In genomic region chr16:71384073-71384724, GRCh38 we compare ENCODE assay signal across 29 cellular contexts. TPM values are rescaled to one million over a fixed set of nuclear protein-coding genes. Genes with fewer than 3 reads are reported as not detected.
DNase-seq lines count a peak whose midpoint lies in the region; ATAC-seq, FAIRE-seq and TF ChIP-seq lines count a peak whose summit lies in the region.
"Had no signal": no experiment of that assay in that cellular context is flagged by ENCODE, and none has a peak within 500 bp of the region (broad histone marks: within the 10 kb centered on the region; RNA-seq: fewer than 3 reads in every experiment).

No MANE protein-coding gene starts in this region.

- 28% methylated on average over 10 of the region's 10 CpGs for WGBS in HepG2 (ENCODE audit: low lambda C conversion rate)
- 54% methylated on average over 9 of the region's 10 CpGs for WGBS in right lobe of liver (ENCODE audit: insufficient coverage, low coverage, low lambda C conversion rate, missing lambda C conversion rate)
- WGBS in mesendoderm (ENCODE audit: extremely low coverage, insufficient coverage, low lambda C conversion rate) = 100% methylated on average over 2 of the region's 10 CpGs

- no peak overlapping the region for H3K4me3 ChIP-seq in HepG2 (replicated peaks in 1 of 3; ENCODE audit: insufficient read depth in 1 of 3, low read depth in 2 of 3, low read length in 3 of 3)
- no peak overlapping the region for H3K4me3 ChIP-seq in right lobe of liver
- no peak overlapping the region for H3K4me3 ChIP-seq in RWPE2 (ENCODE audit: severe bottlenecking)
- no peak overlapping the region for H3K4me3 ChIP-seq in mesendoderm (ENCODE audit: low read length)
- H3K4me3 ChIP-seq: body of pancreas, GM23248, left lung, tibial nerve had no signal

- H3K36me3 Mint-ChIP-seq in MCF 10A (ENCODE audit: insufficient read depth, unreplicated experiment) = no peaks in the 10 kb centered on the region

- H4K8ac ChIP-seq in mesendoderm (ENCODE audit: low read depth, low read length) = no peak overlapping the region

- no peak overlapping the region for H3K4me2 ChIP-seq in HepG2 (ENCODE audit: low read depth, low read length)
- H3K4me2 ChIP-seq in mesendoderm (ENCODE audit: low read length) = no peak overlapping the region

- H3K36me3 ChIP-seq in HepG2 (replicated peaks in 1 of 2; ENCODE audit: control insufficient read depth in 1 of 2, insufficient read depth in 2 of 2, low read length in 2 of 2) (no peaks in the 10 kb centered on the region), right lobe of liver (no peaks in the 10 kb centered on the region), RWPE2 (ENCODE audit: low read depth) (no peaks in the 10 kb centered on the region), mesendoderm (ENCODE audit: control insufficient read depth, insufficient read depth, low read length) (no peaks in the 10 kb centered on the region)
- H3K36me3 ChIP-seq: left lung, tibial nerve had no signal

- BruUV-seq in HepG2 (replicated peaks; lab: Mats Ljungman, UMichigan) = no TSS peak
- no TSS peak for BruUV-seq in MCF 10A (replicated peaks; lab: Mats Ljungman, UMichigan)

- no peaks in the 10 kb centered on the region for H3K9me3 ChIP-seq in HepG2 (ENCODE audit: low read length)
- H3K9me3 ChIP-seq in right lobe of liver = no peaks in the 10 kb centered on the region
- no peaks in the 10 kb centered on the region for H3K9me3 ChIP-seq in RWPE2 (ENCODE audit: severe bottlenecking)
- H3K9me3 ChIP-seq: body of pancreas, Caco-2, left lung, tibial nerve had no signal

- intact Hi-C loops in HepG2 (cut with micrococcal nuclease; ENCODE audit: unreplicated experiment) (no loop called here), right lobe of liver (cut with DNase I) (no loop called here), MCF 10A (cut with micrococcal nuclease) (no loop called here)

- H3K79me2 ChIP-seq in HepG2 (ENCODE audit: insufficient read depth, low read length) (no peaks in the 10 kb centered on the region), mesendoderm (ENCODE audit: control insufficient read depth, insufficient read depth, low read length) (no peaks in the 10 kb centered on the region)

- H2AK5ac ChIP-seq in mesendoderm (ENCODE audit: low read length) = peak overlapping the region; percentile 90

- no peak for TF ChIP-seq RAD21 in HepG2 (CRISPR knock-in tag; IDR thresholded peaks at IDR 0.05)

- H3K79me1 ChIP-seq in mesendoderm (ENCODE audit: low read length) = no peaks in the 10 kb centered on the region

- in situ Hi-C loops in HepG2 (cut with HindIII; ENCODE audit: extremely low pct_ligation_motif_present, low pct_unique_long_range_greater_than_20kb) = no loop called here

- no peak for TF ChIP-seq CTCF in HepG2 (CRISPR knock-in tag; IDR thresholded peaks at IDR 0.05)
- no peak for TF ChIP-seq CTCF in right lobe of liver (IDR thresholded peaks at IDR 0.05)
- no peak for TF ChIP-seq CTCF in RWPE2 (IDR thresholded peaks at IDR 0.05; ENCODE audit: poor library complexity, severe bottlenecking)
- no peak for TF ChIP-seq CTCF in MCF 10A (IDR thresholded peaks at IDR 0.05; ENCODE audit: unreplicated experiment)

- POLR2A ChIA-PET in HepG2 (lab: Yijun Ruan, JAX) = no interaction called here
- POLR2A ChIA-PET in MCF 10A (lab: Yijun Ruan, JAX) = no interaction called here

- H3K18ac ChIP-seq in mesendoderm (ENCODE audit: low read length) = no peak overlapping the region

- TF ChIP-seq EP300 in HepG2 (IDR thresholded peaks at IDR 0.05; ENCODE audit: low read depth in 2 of 2, low read length in 2 of 2) = no peak
- TF ChIP-seq EP300 in HepG2 (CRISPR knock-in tag; IDR thresholded peaks at IDR 0.05; ENCODE audit: borderline replicate concordance) = no peak

- H3K4me1 Mint-ChIP-seq in MCF 10A (ENCODE audit: insufficient read depth, unreplicated experiment) = no peaks in the 10 kb centered on the region

- ATAC-seq in HepG2 (peak; percentile 45), right lobe of liver (no peak), RWPE2 (ENCODE audit: low read depth) (peak; percentile 74), HG03378 (IDR thresholded peaks at IDR 0.05; ENCODE audit: unreplicated experiment) (no peak), GM18870 (IDR thresholded peaks at IDR 0.05; ENCODE audit: unreplicated experiment) (no peak)
- ATAC-seq: body of pancreas, left lung had no signal

- H3K9ac ChIP-seq in HepG2 (ENCODE audit: insufficient read depth, low read depth, low read length) (no peak overlapping the region), mesendoderm (ENCODE audit: low read length) (no peak overlapping the region)
- H3K9ac ChIP-seq: GM23248 had no signal

- H3K4me1 ChIP-seq in HepG2 (ENCODE audit: insufficient read depth, low read length) (no peaks in the 10 kb centered on the region), right lobe of liver (no peaks in the 10 kb centered on the region), RWPE2 (ENCODE audit: insufficient read depth, poor library complexity, severe bottlenecking) (no peaks in the 10 kb centered on the region), mesendoderm (ENCODE audit: control insufficient read depth, low read depth, low read length) (peaks cover 10% of the 10 kb centered on the region)
- H3K4me1 ChIP-seq: Caco-2, left lung, tibial nerve had no signal

- no peak overlapping the region for H3K27ac Mint-ChIP-seq in MCF 10A (ENCODE audit: low read depth, unreplicated experiment)
- H3K27ac Mint-ChIP-seq: activated CD4-positive, alpha-beta T cell treated with anti-CD3 and anti-CD28 coated beads for 36 hours had no signal

- peak; percentile 63 for FAIRE-seq in HepG2 (lab: Jason Lieb, UNC)
- FAIRE-seq: islet of Langerhans had no signal

- no peak overlapping the region for H4K5ac ChIP-seq in mesendoderm (ENCODE audit: low read length)

- no peaks in the 10 kb centered on the region for H3K9me3 Mint-ChIP-seq in MCF 10A (ENCODE audit: unreplicated experiment)
- H3K9me3 Mint-ChIP-seq: activated T-cell treated with anti-CD3 and anti-CD28 coated beads, Interleukin-2, amount 50 U/mL, for 4 hours had no signal

- H3K27me3 Mint-ChIP-seq in MCF 10A (ENCODE audit: insufficient read depth, unreplicated experiment) = peaks cover 8% of the 10 kb centered on the region

- peaks cover 0 to 39% of the 10 kb centered on the region in 2 experiments; a peak in 3 of 5 replicates for H3K27me3 ChIP-seq in HepG2 (ENCODE audit: control insufficient read depth in 1 of 2, insufficient read depth in 2 of 2, low read length in 2 of 2)
- no peaks in the 10 kb centered on the region for H3K27me3 ChIP-seq in right lobe of liver
- peaks cover 16% of the 10 kb centered on the region for H3K27me3 ChIP-seq in RWPE2 (ENCODE audit: insufficient read depth, poor library complexity, severe bottlenecking)
- H3K27me3 ChIP-seq in mesendoderm (ENCODE audit: insufficient read depth, low read length, poor library complexity) = no peaks in the 10 kb centered on the region
- H3K27me3 ChIP-seq: body of pancreas had no signal

- H3K56ac ChIP-seq in mesendoderm (ENCODE audit: low read length) = no peak overlapping the region

- TF ChIP-seq POLR2A in HepG2 (IDR thresholded peaks at IDR 0.05; ENCODE audit: insufficient read depth in 1 of 2, low read depth in 2 of 2, low read length in 2 of 2) (no peak), right lobe of liver (IDR thresholded peaks at IDR 0.05) (no peak)

- no peak overlapping the region for H3K23ac ChIP-seq in mesendoderm (ENCODE audit: low read length)

- DNase-seq in HepG2 (ENCODE audit: low spot score) (no peak), right lobe of liver (no peak), RWPE2 (ENCODE audit: low spot score) (no peak), mesendoderm (no peak), MCF 10A (ENCODE audit: unreplicated experiment) (no peak)
- DNase-seq in stimulated activated CD4-positive, alpha-beta T cell treated with anti-CD3 and anti-CD28 coated beads, Interleukin-2, amount 100 ng/mL, for 48 hours = no peak
- DNase-seq: activated T-cell treated with anti-CD3 and anti-CD28 coated beads, Interleukin-2, amount 50 U/mL, for 4 hours; body of pancreas; Caco-2; left lung; NCI-H1092; NCI-H2029 treated with DMSO at 0.1 percent for 48 hours; NCI-H345; NCI-H774; occipital lobe had no signal

- CTCF ChIA-PET in HepG2 (lab: Yijun Ruan, JAX; ENCODE audit: low intra/inter-chr PET ratio, low total read pairs) (no interaction called here), MCF 10A (lab: Yijun Ruan, JAX) (interaction anchor here (0.6 kb wide), 1 partner anchor 40 kb away, joined by 3 read pairs; no protein-coding TSS in a partner anchor)

- H2AFZ ChIP-seq in HepG2 (ENCODE audit: low read length) = no peak overlapping the region
- H2AFZ ChIP-seq: GM23248 had no signal

- H3K27ac ChIP-seq in HepG2 (ENCODE audit: extremely low read length, insufficient read depth, low read length) = no peak overlapping the region
- H3K27ac ChIP-seq in right lobe of liver = no peak overlapping the region
- H3K27ac ChIP-seq in RWPE2 (ENCODE audit: poor library complexity, severe bottlenecking) = no peak overlapping the region
- H3K27ac ChIP-seq in mesendoderm (ENCODE audit: low read depth, low read length) = no peak overlapping the region
- H3K27ac ChIP-seq: body of pancreas, GM23248, left lung, tibial nerve had no signal

- H3K4me3 Mint-ChIP-seq in MCF 10A (ENCODE audit: unreplicated experiment) = no peak overlapping the region
- H3K4me3 Mint-ChIP-seq: activated CD4-positive, alpha-beta T cell treated with anti-CD3 and anti-CD28 coated beads for 36 hours; activated T-cell treated with anti-CD3 and anti-CD28 coated beads, Interleukin-2, amount 50 U/mL, for 4 hours had no signal

- H4K20me1 ChIP-seq in HepG2 (ENCODE audit: insufficient read depth, low read length) = no peaks in the 10 kb centered on the region

- H2BK15ac ChIP-seq in mesendoderm (replicated peaks; ENCODE audit: low read depth) = no peak overlapping the region

- H2BK120ac ChIP-seq in mesendoderm (ENCODE audit: low read depth, low read length) = no peak overlapping the region

- H2BK5ac ChIP-seq in mesendoderm (ENCODE audit: low read length) = no peak overlapping the region

- no peak overlapping the region for H3K4ac ChIP-seq in mesendoderm (ENCODE audit: low read depth, low read length)

RNA-seq across cellular contexts. Expression of gene CALB2, which starts 25.7 kb away (rescaled TPM):
- total RNA-seq in HepG2 (2016; rRNA removed; fragmentation: Illumina TruSeq; extraction: Trizol) = 0.22 and 0.40 TPM in 2 replicates
- not detected in 2 replicates for total RNA-seq in HepG2 (2016; cell fraction: cytosol; rRNA removed; fragmentation: Illumina TruSeq; extraction: Trizol; ENCODE audit: low read depth)
- total RNA-seq in HepG2 (2016; cell fraction: insoluble cytoplasmic fraction; rRNA removed; fragmentation: Illumina TruSeq; extraction: Trizol) = 0.19 TPM in 1 of 2 replicates, not detected in the other
- total RNA-seq in HepG2 (2016; cell fraction: membrane; rRNA removed; fragmentation: Illumina TruSeq; extraction: Trizol) = 0.22 TPM in 1 of 2 replicates, not detected in the other
- not detected in 2 replicates for total RNA-seq in HepG2 (2016; cell fraction: nucleus; rRNA removed; fragmentation: Illumina TruSeq; extraction: Trizol)
- 0.20 and 0.37 TPM in 2 replicates for polyA plus RNA-seq in HepG2 (2011; rRNA removed)
- 0.12 and 0.18 TPM in 2 replicates for polyA plus RNA-seq in HepG2 (2011; cell fraction: cytosol; rRNA removed)
- polyA plus RNA-seq in HepG2 (2011; cell fraction: nucleus; rRNA removed) = 0.17 TPM in 1 of 2 replicates, not detected in the other
- polyA plus RNA-seq in HepG2 (2012) = 0.13 TPM in 1 of 2 replicates, not detected in the other
- 0.14 and 0.27 TPM in 2 replicates for polyA plus RNA-seq in HepG2 (2016; cell fraction: cytosol; fragmentation: Illumina TruSeq; extraction: Trizol; ENCODE audit: low read depth)
- 0.28 and 0.53 TPM in 2 replicates for polyA plus RNA-seq in HepG2 (2016; cell fraction: insoluble cytoplasmic fraction; fragmentation: Illumina TruSeq; extraction: Trizol; ENCODE audit: low read depth)
- 0.15 and 0.26 TPM in 2 replicates for polyA plus RNA-seq in HepG2 (2016; cell fraction: membrane; fragmentation: Illumina TruSeq; extraction: Trizol; ENCODE audit: low read depth)
- 0.79 TPM in 1 of 2 replicates, not detected in the other for polyA plus RNA-seq in HepG2 (2016; cell fraction: nucleus; fragmentation: Illumina TruSeq; extraction: Trizol; ENCODE audit: insufficient read depth, low read depth)
- polyA minus RNA-seq in HepG2 (2011; rRNA and poly(A)+ RNA removed; ENCODE audit: low replicate concordance) = not detected in 2 replicates
- not detected in 2 replicates for polyA minus RNA-seq in HepG2 (2011; cell fraction: cytosol; rRNA and poly(A)+ RNA removed)
- polyA minus RNA-seq in HepG2 (2011; cell fraction: nucleus; rRNA and poly(A)+ RNA removed) = not detected in 2 replicates
- total RNA-seq in right lobe of liver = not detected
- polyA plus RNA-seq in mesendoderm (2013, experiment 1 of 2) = 0.44 TPM
- polyA plus RNA-seq in mesendoderm (2013, experiment 2 of 2) = 0.62 TPM
- 0.23 TPM in 1 of 2 replicates, not detected in the other for total RNA-seq in MCF 10A (2022)
- total RNA-seq: activated CD4-positive, alpha-beta T cell treated with anti-CD3 and anti-CD28 coated beads for 36 hours; activated CD8-positive, alpha-beta memory T cell treated with anti-CD3 and anti-CD28 coated beads for 36 hours; activated T-cell treated with anti-CD3 and anti-CD28 coated beads, Interleukin-2, amount 50 U/mL, for 4 hours; Caco-2; T-helper 2 cell treated with Interferon-gamma antibody and Interleukin-4, amounts not matched to agents 100 ng/mL and 5 ng/mL, for 36 hours had no signal

RNA-seq across cellular contexts. Expression of gene TLE7, which starts 57.7 kb away (rescaled TPM):
- total RNA-seq in HepG2 (2016; rRNA removed; fragmentation: Illumina TruSeq; extraction: Trizol) (not detected in 2 replicates), right lobe of liver (not detected), MCF 10A (2022) (not detected in 2 replicates)
- total RNA-seq in HepG2 (2016; cell fraction: cytosol; rRNA removed; fragmentation: Illumina TruSeq; extraction: Trizol; ENCODE audit: low read depth) = not detected in 2 replicates
- total RNA-seq in HepG2 (2016; cell fraction: insoluble cytoplasmic fraction; rRNA removed; fragmentation: Illumina TruSeq; extraction: Trizol) = not detected in 2 replicates
- total RNA-seq in HepG2 (2016; cell fraction: membrane; rRNA removed; fragmentation: Illumina TruSeq; extraction: Trizol) = not detected in 2 replicates
- not detected in 2 replicates for total RNA-seq in HepG2 (2016; cell fraction: nucleus; rRNA removed; fragmentation: Illumina TruSeq; extraction: Trizol)
- polyA plus RNA-seq in HepG2 (2011; rRNA removed) = not detected in 2 replicates
- polyA plus RNA-seq in HepG2 (2011; cell fraction: cytosol; rRNA removed) = not detected in 2 replicates
- polyA plus RNA-seq in HepG2 (2011; cell fraction: nucleus; rRNA removed) = 0.10 TPM in 1 of 2 replicates, not detected in the other
- polyA plus RNA-seq in HepG2 (2012) = not detected in 2 replicates
- polyA plus RNA-seq in HepG2 (2016; cell fraction: cytosol; fragmentation: Illumina TruSeq; extraction: Trizol; ENCODE audit: low read depth) = not detected in 2 replicates
- polyA plus RNA-seq in HepG2 (2016; cell fraction: insoluble cytoplasmic fraction; fragmentation: Illumina TruSeq; extraction: Trizol; ENCODE audit: low read depth) = not detected in 2 replicates
- polyA plus RNA-seq in HepG2 (2016; cell fraction: membrane; fragmentation: Illumina TruSeq; extraction: Trizol; ENCODE audit: low read depth) = not detected in 2 replicates
- not detected in 2 replicates for polyA plus RNA-seq in HepG2 (2016; cell fraction: nucleus; fragmentation: Illumina TruSeq; extraction: Trizol; ENCODE audit: insufficient read depth, low read depth)
- not detected in 2 replicates for polyA minus RNA-seq in HepG2 (2011; rRNA and poly(A)+ RNA removed; ENCODE audit: low replicate concordance)
- not detected in 2 replicates for polyA minus RNA-seq in HepG2 (2011; cell fraction: cytosol; rRNA and poly(A)+ RNA removed)
- not detected in 2 replicates for polyA minus RNA-seq in HepG2 (2011; cell fraction: nucleus; rRNA and poly(A)+ RNA removed)
- polyA plus RNA-seq in mesendoderm (2013, experiment 1 of 2) = not detected
- polyA plus RNA-seq in mesendoderm (2013, experiment 2 of 2) = not detected
- total RNA-seq: activated CD4-positive, alpha-beta T cell treated with anti-CD3 and anti-CD28 coated beads for 36 hours; activated CD8-positive, alpha-beta memory T cell treated with anti-CD3 and anti-CD28 coated beads for 36 hours; activated T-cell treated with anti-CD3 and anti-CD28 coated beads, Interleukin-2, amount 50 U/mL, for 4 hours; body of pancreas; Caco-2; cerebellum; Daoy; GM23248; left lung; mesenteric fat pad; occipital lobe; skeletal muscle tissue; T-helper 2 cell treated with Interferon-gamma antibody and Interleukin-4, amounts not matched to agents 100 ng/mL and 5 ng/mL, for 36 hours; tibial nerve had no signal
- polyA plus RNA-seq: adipose tissue, BJ, GM23248 had no signal

Comparison
In these comparisons a context has a peak if more than half of its experiments do, and no peak if none do; other contexts are left out.
1. ATAC-seq: peak in HepG2 (single experiment) and RWPE2 (single experiment); none in right lobe of liver (0 of 4), HG03378 (single experiment) and GM18870 (single experiment).